In the genomic region with DNA sequence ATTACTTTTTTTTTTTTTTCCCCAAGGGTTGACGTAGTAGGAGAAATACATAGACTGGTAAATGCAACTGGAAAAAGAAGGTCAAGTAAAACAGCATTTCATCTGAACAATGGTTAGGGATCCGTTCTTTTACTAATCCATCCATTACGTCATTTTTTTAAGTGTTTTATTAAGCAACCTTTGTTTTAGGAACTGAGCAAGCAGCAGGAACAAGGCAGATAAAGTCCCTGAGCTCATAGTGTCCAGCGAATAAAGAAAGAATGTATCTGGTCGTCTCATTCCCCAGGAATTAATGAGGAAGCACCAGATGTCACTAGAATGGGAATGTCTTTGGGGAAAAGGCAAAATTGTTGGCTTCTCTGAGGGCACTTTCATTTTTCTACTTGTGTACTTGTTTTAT, we compare ENCODE assay signal across 22 cellular contexts.
A peak's percentile ranks its signal among the peaks of the same experiment; 100 is the strongest.
DNase-seq lines count a peak whose midpoint lies in the region; ATAC-seq, FAIRE-seq and TF ChIP-seq lines count a peak whose summit lies in the region.
"Had no signal": no experiment of that assay in that cellular context is flagged by ENCODE, and none has a peak within 500 bp of the region (broad histone marks: within the 10 kb centered on the region; RNA-seq: fewer than 3 reads in every experiment).

No MANE protein-coding gene starts in this region.

- no peaks in the 10 kb centered on the region for H3K36me3 ChIP-seq in BJ (ENCODE audit: control insufficient read depth, insufficient read depth, low read length)
- H3K36me3 ChIP-seq: BLaER1 had no signal

- peaks cover 2% of the 10 kb centered on the region for H3K27me3 Mint-ChIP-seq in glutamatergic neuron (ENCODE audit: unreplicated experiment)
- H3K27me3 Mint-ChIP-seq: CD4-positive, alpha-beta T cell had no signal

- CTCF ChIA-PET in BJ (lab: Yijun Ruan, JAX), result interaction anchor here (1.1 to 1.3 kb wide), 2 partner anchors 9 to 11 kb away, joined by 3 read pairs; no protein-coding TSS in a partner anchor

- no peaks in the 10 kb centered on the region for H3K9me3 Mint-ChIP-seq in glutamatergic neuron (ENCODE audit: unreplicated experiment)

- no peak overlapping the region for H3K4me3 ChIP-seq in BJ (ENCODE audit: low read depth, low read length)
- H3K4me3 ChIP-seq: BLaER1 had no signal

- H3K4me3 Mint-ChIP-seq in glutamatergic neuron (ENCODE audit: unreplicated experiment), result no peak overlapping the region
- H3K4me3 Mint-ChIP-seq: CD4-positive, alpha-beta T cell; HFFc6 had no signal

- POLR2A ChIA-PET in BJ (lab: Charles Lee), result interaction anchor here (0.7 to 1.0 kb wide), 3 partner anchors 26 to 286 kb away, joined by 3 to 4 read pairs (median 3); no protein-coding TSS in a partner anchor

- DNase-seq in BJ (ENCODE audit: low read depth) (peak; percentile 73), EL (peak; percentile 84), M059J (ENCODE audit: low read depth) (peak; percentile 60), glutamatergic neuron (no peak), NCI-H1105 treated with DMSO at 0.1 percent for 48 hours (lab: John Stamatoyannopoulos, UW) (no peak), GM12892 (ENCODE audit: insufficient read length) (no peak)
- DNase-seq in activated CD4-positive, alpha-beta T cell treated with anti-CD3 and anti-CD28 coated beads, Interleukin-2, amount 50 U/mL, for 1 hour, result no peak
- DNase-seq: CD4-positive, alpha-beta T cell; COR-L47; DND-41; H7; HFFc6; MV-4-11; NCI-H1694; NCI-H2081; NCI-H2171; NCI-H524 treated with DMSO at 0.1 percent for 48 hours; OCI-M1; SHP77 treated with DMSO at 0.1 percent for 48 hours; SK-N-SH had no signal

- H3K27ac Mint-ChIP-seq in glutamatergic neuron (ENCODE audit: unreplicated experiment), result peak overlapping the region; percentile 1
- H3K27ac Mint-ChIP-seq: CD4-positive, alpha-beta T cell; HFFc6 had no signal

- H3K36me3 Mint-ChIP-seq in glutamatergic neuron (ENCODE audit: unreplicated experiment), result no peaks in the 10 kb centered on the region

- peaks cover 6% of the 10 kb centered on the region for H3K4me1 Mint-ChIP-seq in glutamatergic neuron (ENCODE audit: low read depth, unreplicated experiment)

- no peak for TF ChIP-seq CTCF in BJ (IDR thresholded peaks at IDR 0.05; ENCODE audit: insufficient read depth, low read depth, low read length)
- TF ChIP-seq CTCF in glutamatergic neuron (IDR thresholded peaks at IDR 0.05; ENCODE audit: partially characterized antibody, unreplicated experiment), result no peak

- no peak for FAIRE-seq in GM12892 (lab: Jason Lieb, UNC)

- no peak for TF ChIP-seq POLR2A in GM12892 (IDR thresholded peaks at IDR 0.05; ENCODE audit: low read depth, low read length)

- ATAC-seq in GM19467 (IDR thresholded peaks at IDR 0.05; ENCODE audit: unreplicated experiment), result no peak

- H3K27me3 ChIP-seq in BJ (ENCODE audit: control insufficient read depth, insufficient read depth, low read length), result no peaks in the 10 kb centered on the region
- H3K27me3 ChIP-seq: BLaER1 had no signal

Comparison
In these comparisons a context has a peak if more than half of its experiments do, and no peak if none do; other contexts are left out.
1. DNase-seq: peak in BJ (single experiment), EL (single experiment) and M059J (single experiment); none in glutamatergic neuron (single experiment), NCI-H1105 treated with DMSO at 0.1 percent for 48 hours (single experiment), activated CD4-positive, alpha-beta T cell treated with anti-CD3 and anti-CD28 coated beads, Interleukin-2, amount 50 U/mL, for 1 hour (single experiment) and GM12892 (single experiment).